Comparison of ENCODE assay signal across 2 cellular contexts in genomic region chr12:75389706-75390105, GRCh38.
TF ChIP-seq lines count a peak whose summit lies in the region.

No MANE protein-coding gene starts in this region.

TF ChIP-seq in IMR-90, 13 proteins besides CTCF, POLR2A, EP300 and RAD21 (continued from another document):
- TF ChIP-seq ELK1 (IDR thresholded peaks at IDR 0.05; ENCODE audit: borderline replicate concordance, low read depth, low read length): no peak
- TF ChIP-seq MXI1 (IDR thresholded peaks at IDR 0.05; ENCODE audit: borderline replicate concordance, low read depth, low read length): no peak
- no peak for TF ChIP-seq BHLHE40 (IDR thresholded peaks at IDR 0.05; ENCODE audit: low read depth, low read length)
- TF ChIP-seq SMC3 (IDR thresholded peaks at IDR 0.05; ENCODE audit: low read depth, low read length): no peak
- no peak for TF ChIP-seq MAFK (IDR thresholded peaks at IDR 0.05; ENCODE audit: low read depth, low read length)
- TF ChIP-seq CHD1 (IDR thresholded peaks at IDR 0.05; ENCODE audit: low read depth, low read length): no peak
- TF ChIP-seq USF2 (IDR thresholded peaks at IDR 0.05; ENCODE audit: low read depth, low read length): no peak
- TF ChIP-seq RCOR1 (IDR thresholded peaks at IDR 0.05; ENCODE audit: insufficient replicate concordance, low read length): no peak
- TF ChIP-seq CEBPB (IDR thresholded peaks at IDR 0.05; ENCODE audit: low read depth, low read length): no peak
- TF ChIP-seq FOS (IDR thresholded peaks at IDR 0.05; ENCODE audit: low read depth, low read length): no peak
- no peak for TF ChIP-seq NFE2L2 (IDR thresholded peaks at IDR 0.05; ENCODE audit: low read depth, low read length)
TF ChIP-seq in IMR-90: peak in this region for 0.

TF ChIP-seq in WTC11, 78 proteins besides CTCF, POLR2A, EP300 and RAD21 (continued from another document):
- no peak for TF ChIP-seq AFF4 (CRISPR knock-in tag; IDR thresholded peaks at IDR 0.05; ENCODE audit: borderline replicate concordance)
- no peak for TF ChIP-seq ATF1 (CRISPR knock-in tag; IDR thresholded peaks at IDR 0.05)
- no peak for TF ChIP-seq SMAD3 (CRISPR knock-in tag; IDR thresholded peaks at IDR 0.05; ENCODE audit: borderline replicate concordance)
- no peak for TF ChIP-seq GTF2I (CRISPR knock-in tag; conservative IDR thresholded peaks at IDR 0.05)
- no peak for TF ChIP-seq AR (CRISPR knock-in tag; IDR thresholded peaks at IDR 0.05)
- no peak for TF ChIP-seq FOXJ3 (CRISPR knock-in tag; IDR thresholded peaks at IDR 0.05; ENCODE audit: borderline replicate concordance)
- no peak for TF ChIP-seq ZNF532 (CRISPR knock-in tag; IDR thresholded peaks at IDR 0.05; ENCODE audit: borderline replicate concordance)
- TF ChIP-seq HMGA2 (CRISPR knock-in tag; IDR thresholded peaks at IDR 0.05): no peak
- TF ChIP-seq TP53 (CRISPR knock-in tag; IDR thresholded peaks at IDR 0.05): no peak
- no peak for TF ChIP-seq MYBL2 (CRISPR knock-in tag; IDR thresholded peaks at IDR 0.05)
- no peak for TF ChIP-seq RELA (CRISPR knock-in tag; IDR thresholded peaks at IDR 0.05; ENCODE audit: borderline replicate concordance)
- TF ChIP-seq E2F1 (CRISPR knock-in tag; IDR thresholded peaks at IDR 0.05): no peak
